Comparison of ENCODE assay signal across 12 cellular contexts in genomic region chr3:122697952-122698625, GRCh38. TPM values are rescaled to one million over a fixed set of nuclear protein-coding genes. Genes with fewer than 3 reads are reported as not detected.
A peak's percentile ranks its signal among the peaks of the same experiment; 100 is the strongest.
DNase-seq lines count a peak whose midpoint lies in the region; ATAC-seq, FAIRE-seq and TF ChIP-seq lines count a peak whose summit lies in the region.
"Had no signal": no experiment of that assay in that cellular context is flagged by ENCODE, and none has a peak within 500 bp of the region (broad histone marks: within the 10 kb centered on the region; RNA-seq: fewer than 3 reads in every experiment).

No MANE protein-coding gene starts in this region.

- H3K27ac ChIP-seq in upper lobe of right lung: no peak overlapping the region
- H3K27ac ChIP-seq in heart left ventricle: no peak overlapping the region

- H3K4me1 Mint-ChIP-seq in natural killer cell: peaks cover 21 to 26% of the 10 kb centered on the region in 2 donors
- H3K4me1 Mint-ChIP-seq in natural killer cell treated with Interleukin-12 subunit alpha and Interleukin-12 subunit beta and Interleukin-15 and Interleukin-18, amount 100 ng/mL, for 72 hours (ENCODE audit: low read depth in 2 of 2): peaks cover 22 to 34% of the 10 kb centered on the region in 2 donors

- peak overlapping the region; percentile 4 to 5 for H3K27ac Mint-ChIP-seq in natural killer cell
- peak overlapping the region in 1 of 2 donors; percentile 9 for H3K27ac Mint-ChIP-seq in natural killer cell treated with Interleukin-12 subunit alpha and Interleukin-12 subunit beta and Interleukin-15 and Interleukin-18, amount 100 ng/mL, for 72 hours
- H3K27ac Mint-ChIP-seq: activated T-helper 2 cell treated with anti-CD3 and anti-CD28 coated beads, Interferon-gamma antibody, Interleukin-2, Interleukin-4, amounts not matched to agents 10 μg/mL and 5 μg/mL and 100 μg/mL, durations not matched to agents 14 hours and 24 hours and 36 hours had no signal

- TF ChIP-seq CTCF in natural killer cell (IDR thresholded peaks at IDR 0.05): no peak
- TF ChIP-seq CTCF in upper lobe of right lung (IDR thresholded peaks at IDR 0.05): no peak
- no peak for TF ChIP-seq CTCF in heart left ventricle (IDR thresholded peaks at IDR 0.05)

- peak; percentile 71 for FAIRE-seq in RCC 7860 (lab: Jason Lieb, UNC)

- H3K36me3 Mint-ChIP-seq in natural killer cell: peaks cover 41% of the 10 kb centered on the region
- peaks cover 49% of the 10 kb centered on the region for H3K36me3 Mint-ChIP-seq in natural killer cell treated with Interleukin-12 subunit alpha and Interleukin-12 subunit beta and Interleukin-15 and Interleukin-18, amount 100 ng/mL, for 72 hours

- no peaks in the 10 kb centered on the region for H3K9me3 ChIP-seq in upper lobe of right lung
- no peaks in the 10 kb centered on the region for H3K9me3 ChIP-seq in heart left ventricle

- ATAC-seq in natural killer cell (peak in 1 of 3 donors; percentile 24), HG02840 (IDR thresholded peaks at IDR 0.05; ENCODE audit: low FRiP score, unreplicated experiment) (peak; percentile 84), upper lobe of right lung (peak; percentile 50), heart left ventricle (no peak)
- ATAC-seq in natural killer cell treated with Interleukin-12 subunit alpha and Interleukin-12 subunit beta and Interleukin-15 and Interleukin-18, amount 100 ng/mL, for 72 hours: no peak
- ATAC-seq: SK-N-SH treated with all-trans-retinoic acid at 6 μM for 48 hours had no signal

- H3K36me3 ChIP-seq in upper lobe of right lung (peaks cover 97% of the 10 kb centered on the region), heart left ventricle (peaks cover 0 to 66% (median 0%) of the 10 kb centered on the region in 9 donors)

- DNase-seq in natural killer cell (no peak), RCC 7860 (ENCODE audit: low spot score) (peak; percentile 53), upper lobe of right lung (no peak), SIG-M5 treated with dmso at 0.1 percent for 504 hours (lab: John Stamatoyannopoulos, UW; ENCODE audit: unreplicated experiment) (no peak), heart left ventricle (no peak)
- no peak for DNase-seq in natural killer cell treated with Interleukin-12 subunit alpha and Interleukin-12 subunit beta and Interleukin-15 and Interleukin-18, amount 100 ng/mL, for 72 hours (ENCODE audit: low spot score)
- no peak for DNase-seq in activated CD8-positive, alpha-beta memory T cell treated with anti-CD3 and anti-CD28 coated beads, Interleukin-2, amount 50 U/mL, for 4 hours
- DNase-seq: MM.1S; stimulated activated CD4-positive, alpha-beta T cell treated with anti-CD3 and anti-CD28 coated beads, Interleukin-4, amount 100 ng/mL, for 4 hours had no signal

- H3K9me3 Mint-ChIP-seq in natural killer cell: no peaks in the 10 kb centered on the region
- H3K9me3 Mint-ChIP-seq in natural killer cell treated with Interleukin-12 subunit alpha and Interleukin-12 subunit beta and Interleukin-15 and Interleukin-18, amount 100 ng/mL, for 72 hours: no peaks in the 10 kb centered on the region
- H3K9me3 Mint-ChIP-seq: activated T-helper 2 cell treated with anti-CD3 and anti-CD28 coated beads, Interferon-gamma antibody, Interleukin-2, Interleukin-4, amounts not matched to agents 10 μg/mL and 5 μg/mL and 100 μg/mL, durations not matched to agents 14 hours and 24 hours and 36 hours had no signal

- WGBS in heart left ventricle, 4 donors: 68 to 78% (median 75%) methylated on average over 2 of the region's 2 CpGs

- intact Hi-C loops in natural killer cell (cut with micrococcal nuclease) (no loop called here), upper lobe of right lung (cut with DNase I) (no loop called here), heart left ventricle (cut with DNase I) (no loop called here)

- TF ChIP-seq POLR2A in heart left ventricle (IDR thresholded peaks at IDR 0.05): no peak

- H3K27me3 ChIP-seq in upper lobe of right lung (no peaks in the 10 kb centered on the region), heart left ventricle (no peaks in the 10 kb centered on the region)

- H3K4me3 Mint-ChIP-seq in natural killer cell: no peak overlapping the region
- H3K4me3 Mint-ChIP-seq in natural killer cell treated with Interleukin-12 subunit alpha and Interleukin-12 subunit beta and Interleukin-15 and Interleukin-18, amount 100 ng/mL, for 72 hours: no peak overlapping the region

- H3K4me1 ChIP-seq in upper lobe of right lung (no peaks in the 10 kb centered on the region), heart left ventricle (no peaks in the 10 kb centered on the region)

- no peak overlapping the region for H3K4me3 ChIP-seq in upper lobe of right lung
- H3K4me3 ChIP-seq in heart left ventricle: no peak overlapping the region

- no peaks in the 10 kb centered on the region for H3K27me3 Mint-ChIP-seq in natural killer cell (ENCODE audit: low read depth in 2 of 2)
- no peaks in the 10 kb centered on the region for H3K27me3 Mint-ChIP-seq in natural killer cell treated with Interleukin-12 subunit alpha and Interleukin-12 subunit beta and Interleukin-15 and Interleukin-18, amount 100 ng/mL, for 72 hours

RNA-seq across cellular contexts. Expression of gene PARP14, which starts 17.4 kb away (rescaled TPM):
- total RNA-seq in natural killer cell (10 to 100 TPM; 77.6 to 92.6 (median 89.9) TPM), upper lobe of right lung (131 TPM), heart left ventricle (100 to 1,000 TPM in 1 of 9 donors, 10 to 100 TPM in 8; 10.1 to 104 (median 15.6) TPM)
- 100 to 1,000 TPM; 142 to 143 TPM for total RNA-seq in natural killer cell treated with Interleukin-12 subunit alpha and Interleukin-12 subunit beta and Interleukin-15 and Interleukin-18, amount 100 ng/mL, for 72 hours
- 1 to 10 TPM; 5.0 to 7.1 TPM for polyA plus RNA-seq in heart left ventricle

Comparison
In these comparisons a context has a peak if more than half of its experiments do, and no peak if none do; other contexts are left out.
1. ATAC-seq: peak in HG02840 (single experiment) and upper lobe of right lung (single experiment); none in natural killer cell treated with Interleukin-12 subunit alpha and Interleukin-12 subunit beta and Interleukin-15 and Interleukin-18, amount 100 ng/mL, for 72 hours (0 of 2) and heart left ventricle (0 of 4).